ENCODE assay signal across 33 cellular contexts in genomic region chr19:17787274-17787913, GRCh38. TPM values are rescaled to one million over a fixed set of nuclear protein-coding genes. Genes with fewer than 3 reads are reported as not detected.
"Had no signal": no experiment of that assay in that cellular context is flagged by ENCODE, and none has a peak within 500 bp of the region (broad histone marks: within the 10 kb centered on the region; RNA-seq: fewer than 3 reads in every experiment).

No MANE protein-coding gene starts in this region.

- H3K27ac ChIP-seq: KMS-11, SJCRH30, SK-N-MC had no signal

- H3K4me3 ChIP-seq: SJCRH30, SK-N-MC had no signal

- H3K9me3 ChIP-seq: SJCRH30 had no signal

- H3K4me3 Mint-ChIP-seq: activated CD4-positive, alpha-beta T cell treated with anti-CD3 and anti-CD28 coated beads for 36 hours; activated CD4-positive, alpha-beta T cell treated with anti-CD3 and anti-CD28 coated beads, Interleukin-2, amount 10 ng/mL, durations not matched to agents 7 days and 5 days; activated CD8-positive, alpha-beta T cell treated with anti-CD3 and anti-CD28 coated beads, Interleukin-2, amount 10 ng/mL, durations not matched to agents 7 days and 5 days; activated naive CD4-positive, alpha-beta T cell treated with anti-CD3 and anti-CD28 coated beads, Interleukin-2, amount 10 ng/mL, durations not matched to agents 7 days and 5 days; activated naive CD8-positive, alpha-beta T cell; activated naive CD8-positive, alpha-beta T cell treated with anti-CD3 and anti-CD28 coated beads, Interleukin-2, amount 50 U/mL, for 24 hours; brain; T-helper 2 cell treated with Interferon-gamma antibody and Interleukin-4, amounts not matched to agents 5 μg/mL and 100 μg/mL, for 36 hours; WTC11 had no signal

- H3K27ac Mint-ChIP-seq: activated CD4-positive, alpha-beta T cell treated with anti-CD3 and anti-CD28 coated beads for 36 hours; activated CD4-positive, alpha-beta T cell treated with anti-CD3 and anti-CD28 coated beads, Interleukin-2, amount 10 ng/mL, durations not matched to agents 7 days and 5 days; activated CD8-positive, alpha-beta T cell treated with anti-CD3 and anti-CD28 coated beads, Interleukin-2, amount 10 ng/mL, durations not matched to agents 7 days and 5 days; activated naive CD4-positive, alpha-beta T cell treated with anti-CD3 and anti-CD28 coated beads, Interleukin-2, amount 10 ng/mL, durations not matched to agents 7 days and 5 days; activated naive CD8-positive, alpha-beta T cell; activated naive CD8-positive, alpha-beta T cell treated with anti-CD3 and anti-CD28 coated beads, Interleukin-2, amount 50 U/mL, for 24 hours; brain; T-helper 2 cell treated with Interferon-gamma antibody and Interleukin-4, amounts not matched to agents 5 μg/mL and 100 μg/mL, for 36 hours; WTC11 had no signal

- H3K9me3 Mint-ChIP-seq: activated CD4-positive, alpha-beta T cell treated with anti-CD3 and anti-CD28 coated beads, Interleukin-2, amount 10 ng/mL, durations not matched to agents 7 days and 5 days; activated naive CD4-positive, alpha-beta T cell treated with anti-CD3 and anti-CD28 coated beads, Interleukin-2, amount 10 ng/mL, durations not matched to agents 7 days and 5 days; activated naive CD8-positive, alpha-beta T cell treated with anti-CD3 and anti-CD28 coated beads, Interleukin-2, amount 50 U/mL, for 24 hours; brain; T-helper 2 cell treated with Interferon-gamma antibody and Interleukin-4, amounts not matched to agents 5 μg/mL and 100 μg/mL, for 36 hours; WTC11 had no signal

- H3K36me3 ChIP-seq: SJCRH30 had no signal

- H3K4me2 ChIP-seq: KMS-11 had no signal

- H3K4me1 ChIP-seq: SJCRH30 had no signal

- H3K27me3 Mint-ChIP-seq: activated CD4-positive, alpha-beta T cell treated with anti-CD3 and anti-CD28 coated beads for 36 hours; activated CD4-positive, alpha-beta T cell treated with anti-CD3 and anti-CD28 coated beads, Interleukin-2, amount 10 ng/mL, durations not matched to agents 7 days and 5 days; activated naive CD4-positive, alpha-beta T cell treated with anti-CD3 and anti-CD28 coated beads, Interleukin-2, amount 10 ng/mL, durations not matched to agents 7 days and 5 days; activated naive CD8-positive, alpha-beta T cell; activated naive CD8-positive, alpha-beta T cell treated with anti-CD3 and anti-CD28 coated beads, Interleukin-2, amount 50 U/mL, for 24 hours had no signal

- DNase-seq: activated CD4-positive, alpha-beta T cell treated with anti-CD3 and anti-CD28 coated beads for 36 hours; activated CD4-positive, alpha-beta T cell treated with anti-CD3 and anti-CD28 coated beads, Interleukin-2, amount 10 ng/mL, durations not matched to agents 7 days and 5 days; activated CD4-positive, alpha-beta T cell treated with anti-CD3 and anti-CD28 coated beads, Interleukin-2, amount 50 U/mL, for 48 hours; activated CD8-positive, alpha-beta T cell treated with anti-CD3 and anti-CD28 coated beads, Interleukin-2, amount 10 ng/mL, durations not matched to agents 7 days and 5 days; activated effector memory CD4-positive, alpha-beta T cell treated with Interleukin-2 at 50 U/mL for 16 hours; activated naive CD4-positive, alpha-beta T cell treated with anti-CD3 and anti-CD28 coated beads, Interleukin-2, amount 10 ng/mL, durations not matched to agents 7 days and 5 days; activated naive CD8-positive, alpha-beta T cell treated with anti-CD3 and anti-CD28 coated beads, Interleukin-2, amount 50 U/mL, for 24 hours; activated T-cell treated with anti-CD3 and anti-CD28 coated beads, Interleukin-2, amount 50 U/mL, for 48 hours; anterior cingulate cortex; caudate nucleus; cerebellar nuclear complex; NCI-H1092 treated with DMSO at 0.1 percent for 48 hours; NCI-H1417; NCI-H146; NCI-H187; NCI-H2029 treated with DMSO at 0.1 percent for 48 hours; NCI-H2107; NCI-H2171; NCI-H226; NCI-H446 treated with DMSO at 0.1 percent for 48 hours; NCI-H524; OCI-M1; Right ventricle myocardium superior; SJCRH30 had no signal

- ATAC-seq: activated CD4-positive, alpha-beta T cell treated with anti-CD3 and anti-CD28 coated beads for 36 hours; activated CD4-positive, CD25-positive, alpha-beta regulatory T cell treated with anti-CD3 and anti-CD28 coated beads, Interleukin-2, amount 50 U/mL, for 24 hours; activated CD8-positive, alpha-beta T cell treated with anti-CD3 and anti-CD28 coated beads, Interleukin-2, amount 10 ng/mL, durations not matched to agents 7 days and 5 days; activated naive CD8-positive, alpha-beta T cell treated with anti-CD3 and anti-CD28 coated beads, Interleukin-2, amount 50 U/mL, for 24 hours; WTC11 had no signal

RNA-seq across cellular contexts. Expression of gene B3GNT3, which starts 7.5 kb away (rescaled TPM):
- total RNA-seq: LHCN-M2, Right ventricle myocardium superior, SJCRH30 had no signal

RNA-seq across cellular contexts. Expression of gene INSL3, which starts 33.9 kb away (rescaled TPM):
- total RNA-seq: bronchial epithelial cell, LHCN-M2, Right ventricle myocardium superior, SJCRH30 had no signal
